Comparison of ENCODE assay signal across 1 cellular context in the genomic region with DNA sequence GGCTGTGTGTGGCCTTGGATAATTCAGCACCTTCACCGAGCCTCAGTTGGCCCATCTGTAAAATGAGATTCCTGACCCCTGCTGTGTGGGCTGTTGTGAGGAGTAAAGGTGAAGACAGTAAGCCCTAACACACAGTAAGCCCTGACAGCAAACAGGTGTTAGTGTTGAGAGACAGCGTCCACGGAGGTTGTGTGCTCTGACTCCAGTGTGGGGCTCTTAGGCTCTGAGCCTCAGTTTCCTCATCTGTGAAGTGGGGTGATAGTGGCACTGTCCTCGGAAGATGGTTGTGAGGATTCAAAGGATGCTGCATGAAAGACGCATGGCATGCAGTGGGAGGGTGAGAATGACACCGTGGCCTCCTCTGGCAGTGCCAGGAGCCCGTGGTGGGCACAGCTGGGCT.
TF ChIP-seq lines count a peak whose summit lies in the region.

No MANE protein-coding gene starts in this region.

TF ChIP-seq in K562, 482 proteins besides CTCF, POLR2A, EP300 and RAD21:
- TF ChIP-seq POLR2AphosphoS2 (IDR thresholded peaks at IDR 0.05; ENCODE audit: low read length): no peak
- TF ChIP-seq GABPB1 (CRISPR knock-in tag; IDR thresholded peaks at IDR 0.05): no peak
- TF ChIP-seq MXI1 (IDR thresholded peaks at IDR 0.05; ENCODE audit: low read depth, low read length): no peak
- peak; percentile 51; the same call in 1 of the 2 replicates for TF ChIP-seq ADNP (tag; IDR thresholded peaks at IDR 0.05)
- no peak for TF ChIP-seq EGR1 (conservative IDR thresholded peaks at IDR 0.05)
- TF ChIP-seq ZZZ3 (IDR thresholded peaks at IDR 0.05): no peak
- peak; percentile 66 for TF ChIP-seq RBM25 (IDR thresholded peaks at IDR 0.05; ENCODE audit: low read depth, low read length, severe bottlenecking)
- TF ChIP-seq KDM1A (IDR thresholded peaks at IDR 0.05): peak in 1 of 2 experiments; percentile 51; a peak in 1 of 4 replicates
- TF ChIP-seq ZNF224 (CRISPR knock-in tag; IDR thresholded peaks at IDR 0.05): no peak
- peak; percentile 36; the same call in 1 of the 2 replicates for TF ChIP-seq CBX1 (IDR thresholded peaks at IDR 0.05; ENCODE audit: low read depth)
- no peak for TF ChIP-seq ZNF696 (CRISPR knock-in tag; conservative IDR thresholded peaks at IDR 0.05)
- TF ChIP-seq, protein P1, sequence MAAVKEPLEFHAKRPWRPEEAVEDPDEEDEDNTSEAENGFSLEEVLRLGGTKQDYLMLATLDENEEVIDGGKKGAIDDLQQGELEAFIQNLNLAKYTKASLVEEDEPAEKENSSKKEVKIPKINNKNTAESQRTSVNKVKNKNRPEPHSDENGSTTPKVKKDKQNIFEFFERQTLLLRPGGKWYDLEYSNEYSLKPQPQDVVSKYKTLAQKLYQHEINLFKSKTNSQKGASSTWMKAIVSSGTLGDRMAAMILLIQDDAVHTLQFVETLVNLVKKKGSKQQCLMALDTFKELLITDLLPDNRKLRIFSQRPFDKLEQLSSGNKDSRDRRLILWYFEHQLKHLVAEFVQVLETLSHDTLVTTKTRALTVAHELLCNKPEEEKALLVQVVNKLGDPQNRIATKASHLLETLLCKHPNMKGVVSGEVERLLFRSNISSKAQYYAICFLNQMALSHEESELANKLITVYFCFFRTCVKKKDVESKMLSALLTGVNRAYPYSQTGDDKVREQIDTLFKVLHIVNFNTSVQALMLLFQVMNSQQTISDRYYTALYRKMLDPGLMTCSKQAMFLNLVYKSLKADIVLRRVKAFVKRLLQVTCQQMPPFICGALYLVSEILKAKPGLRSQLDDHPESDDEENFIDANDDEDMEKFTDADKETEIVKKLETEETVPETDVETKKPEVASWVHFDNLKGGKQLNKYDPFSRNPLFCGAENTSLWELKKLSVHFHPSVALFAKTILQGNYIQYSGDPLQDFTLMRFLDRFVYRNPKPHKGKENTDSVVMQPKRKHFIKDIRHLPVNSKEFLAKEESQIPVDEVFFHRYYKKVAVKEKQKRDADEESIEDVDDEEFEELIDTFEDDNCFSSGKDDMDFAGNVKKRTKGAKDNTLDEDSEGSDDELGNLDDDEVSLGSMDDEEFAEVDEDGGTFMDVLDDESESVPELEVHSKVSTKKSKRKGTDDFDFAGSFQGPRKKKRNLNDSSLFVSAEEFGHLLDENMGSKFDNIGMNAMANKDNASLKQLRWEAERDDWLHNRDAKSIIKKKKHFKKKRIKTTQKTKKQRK (IDR thresholded peaks at IDR 0.05; ENCODE audit: borderline replicate concordance, low read depth, low read length): no peak
- TF ChIP-seq BCOR (IDR thresholded peaks at IDR 0.05): peak; percentile 78
- 0 out of 2 replicates have a peak, but pooled peaks have one; percentile 29 for TF ChIP-seq HDAC2 (IDR thresholded peaks at IDR 0.05)
- TF ChIP-seq ARID4B (CRISPR knock-in tag; IDR thresholded peaks at IDR 0.05): no peak
- TF ChIP-seq SNRNP70 (optimal IDR thresholded peaks at IDR 0.05; ENCODE audit: low read depth, low read length): no peak
- no peak for TF ChIP-seq CBFB (CRISPR knock-in tag; IDR thresholded peaks at IDR 0.05)
- no peak for TF ChIP-seq IRF2 (CRISPR knock-in tag; IDR thresholded peaks at IDR 0.05)
- TF ChIP-seq ZNF124 (CRISPR knock-in tag; IDR thresholded peaks at IDR 0.05): no peak
- TF ChIP-seq KDM5B (IDR thresholded peaks at IDR 0.05; ENCODE audit: insufficient replicate concordance, low read depth, low read length): no peak
- no peak for TF ChIP-seq RNF2 (IDR thresholded peaks at IDR 0.05)
- TF ChIP-seq, protein P2, sequence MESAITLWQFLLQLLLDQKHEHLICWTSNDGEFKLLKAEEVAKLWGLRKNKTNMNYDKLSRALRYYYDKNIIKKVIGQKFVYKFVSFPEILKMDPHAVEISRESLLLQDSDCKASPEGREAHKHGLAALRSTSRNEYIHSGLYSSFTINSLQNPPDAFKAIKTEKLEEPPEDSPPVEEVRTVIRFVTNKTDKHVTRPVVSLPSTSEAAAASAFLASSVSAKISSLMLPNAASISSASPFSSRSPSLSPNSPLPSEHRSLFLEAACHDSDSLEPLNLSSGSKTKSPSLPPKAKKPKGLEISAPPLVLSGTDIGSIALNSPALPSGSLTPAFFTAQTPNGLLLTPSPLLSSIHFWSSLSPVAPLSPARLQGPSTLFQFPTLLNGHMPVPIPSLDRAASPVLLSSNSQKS (CRISPR knock-in tag; IDR thresholded peaks at IDR 0.05): no peak
